12 cellular contexts compared by ENCODE assay signal in the genomic region with DNA sequence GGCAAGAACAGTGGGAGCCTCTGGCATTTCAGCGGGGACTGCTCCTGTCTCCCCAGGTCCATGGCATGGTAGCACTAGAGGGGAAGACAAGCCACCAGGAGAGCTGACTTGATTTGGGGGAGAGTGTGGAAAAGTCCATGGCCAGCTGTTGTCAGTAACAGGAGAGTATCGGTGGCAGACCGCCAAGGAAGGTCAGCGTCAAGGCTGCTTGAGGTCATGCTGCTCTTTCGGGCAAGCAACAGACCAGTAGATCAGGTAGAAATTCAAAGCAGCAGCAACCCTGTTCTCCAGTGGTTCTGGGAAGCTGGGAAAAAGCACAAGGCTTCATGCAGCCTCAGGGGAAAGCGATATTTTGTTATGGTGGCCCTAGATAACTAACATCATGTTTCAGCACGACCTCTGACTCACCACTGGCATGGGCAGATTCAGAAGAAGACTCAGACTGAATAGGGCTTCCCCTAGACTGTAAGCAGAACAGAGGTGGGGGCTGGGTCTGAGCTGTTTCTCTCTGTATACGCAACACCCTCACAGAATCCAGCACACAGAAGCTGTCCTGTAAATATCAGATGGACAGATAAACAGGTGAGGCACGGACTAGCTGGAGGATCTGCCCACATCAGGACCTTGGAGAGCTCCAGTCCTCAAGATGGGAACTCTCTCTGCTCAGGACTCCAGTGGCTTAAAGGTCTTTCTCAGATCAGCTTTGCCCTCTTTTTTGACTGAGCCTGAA. TPM values are rescaled to one million over a fixed set of nuclear protein-coding genes. Genes with fewer than 3 reads are reported as not detected.
DNase-seq lines count a peak whose midpoint lies in the region; ATAC-seq and TF ChIP-seq lines count a peak whose summit lies in the region.
"Had no signal": no experiment of that assay in that cellular context is flagged by ENCODE, and none has a peak within 500 bp of the region (broad histone marks: within the 10 kb centered on the region; RNA-seq: fewer than 3 reads in every experiment).

No MANE protein-coding gene starts in this region.

- peaks cover 42% of the 10 kb centered on the region for H3K27me3 ChIP-seq in hepatocyte

- H3K36me3 Mint-ChIP-seq in natural killer cell treated with Interleukin-12 subunit alpha and Interleukin-12 subunit beta and Interleukin-15 and Interleukin-18, amount 100 ng/mL, for 72 hours = no peaks in the 10 kb centered on the region
- H3K36me3 Mint-ChIP-seq: activated naive CD8-positive, alpha-beta T cell had no signal

- H3K27ac ChIP-seq in SK-N-MC (no peak overlapping the region), hepatocyte (no peak overlapping the region)
- H3K27ac ChIP-seq: prostate gland, SJSA1 had no signal

- WGBS in hepatocyte (ENCODE audit: low lambda C conversion rate, missing lambda C conversion rate) = 76% methylated on average over 9 of the region's 9 CpGs

- H3K4me3 Mint-ChIP-seq in natural killer cell treated with Interleukin-12 subunit alpha and Interleukin-12 subunit beta and Interleukin-15 and Interleukin-18, amount 100 ng/mL, for 72 hours = no peak overlapping the region
- H3K4me3 Mint-ChIP-seq: activated naive CD8-positive, alpha-beta T cell had no signal

- no peaks in the 10 kb centered on the region for H4K20me1 ChIP-seq in hepatocyte (ENCODE audit: insufficient read depth, poor library complexity, severe bottlenecking)

- H3K4me3 ChIP-seq in SK-N-MC (no peak overlapping the region), hepatocyte (no peak overlapping the region)
- H3K4me3 ChIP-seq: prostate gland, SJSA1 had no signal

- no peak for TF ChIP-seq CTCF in hepatocyte (IDR thresholded peaks at IDR 0.05; ENCODE audit: poor library complexity)

- no peak overlapping the region for H2AFZ ChIP-seq in hepatocyte

- no peaks in the 10 kb centered on the region for H3K79me2 ChIP-seq in hepatocyte

- H3K4me2 ChIP-seq in hepatocyte = no peak overlapping the region

- no peaks in the 10 kb centered on the region for H3K4me1 ChIP-seq in hepatocyte (ENCODE audit: insufficient read depth)
- H3K4me1 ChIP-seq: prostate gland, SJSA1 had no signal

- H3K4me1 Mint-ChIP-seq in natural killer cell treated with Interleukin-12 subunit alpha and Interleukin-12 subunit beta and Interleukin-15 and Interleukin-18, amount 100 ng/mL, for 72 hours (ENCODE audit: low read depth in 2 of 2) = peaks cover 0 to 3% of the 10 kb centered on the region in 2 donors

- no peaks in the 10 kb centered on the region for H3K36me3 ChIP-seq in SK-N-MC (ENCODE audit: insufficient read depth, low read length)
- no peaks in the 10 kb centered on the region for H3K36me3 ChIP-seq in hepatocyte (replicated peaks; ENCODE audit: insufficient read depth, low read depth)
- H3K36me3 ChIP-seq: prostate gland, SJSA1 had no signal

- no peaks in the 10 kb centered on the region for H3K9me2 ChIP-seq in hepatocyte (replicated peaks; ENCODE audit: insufficient read depth)

- H3K27me3 Mint-ChIP-seq in natural killer cell treated with Interleukin-12 subunit alpha and Interleukin-12 subunit beta and Interleukin-15 and Interleukin-18, amount 100 ng/mL, for 72 hours = peaks cover 24 to 27% of the 10 kb centered on the region in 2 donors

- peak; percentile 45 for DNase-seq in Caki2 (ENCODE audit: low read depth)
- DNase-seq in HPDE6-E6E7 (ENCODE audit: extremely low spot score) = peak; percentile 35
- peak; percentile 34 for DNase-seq in SK-N-MC (ENCODE audit: low read depth, low spot score)
- DNase-seq in hepatocyte (ENCODE audit: low spot score) = peak; percentile 66
- no peak for DNase-seq in natural killer cell treated with Interleukin-12 subunit alpha and Interleukin-12 subunit beta and Interleukin-15 and Interleukin-18, amount 100 ng/mL, for 72 hours (ENCODE audit: low spot score)
- DNase-seq in NCI-H526 (lab: John Stamatoyannopoulos, UW) = no peak
- DNase-seq: stimulated activated CD8-positive, alpha-beta memory T cell treated with anti-CD3 and anti-CD28 coated beads, Interleukin-4, amount 100 ng/mL, for 48 hours had no signal

- H3K9me3 ChIP-seq in SK-N-MC (ENCODE audit: low read depth, low read length) (no peaks in the 10 kb centered on the region), hepatocyte (ENCODE audit: low read depth) (no peaks in the 10 kb centered on the region)
- H3K9me3 ChIP-seq: prostate gland, SJSA1 had no signal

- no peak overlapping the region for H3K27ac Mint-ChIP-seq in natural killer cell treated with Interleukin-12 subunit alpha and Interleukin-12 subunit beta and Interleukin-15 and Interleukin-18, amount 100 ng/mL, for 72 hours
- H3K27ac Mint-ChIP-seq: activated naive CD8-positive, alpha-beta T cell had no signal

- no peaks in the 10 kb centered on the region for H3K9me3 Mint-ChIP-seq in natural killer cell treated with Interleukin-12 subunit alpha and Interleukin-12 subunit beta and Interleukin-15 and Interleukin-18, amount 100 ng/mL, for 72 hours

- no peak overlapping the region for H3K9ac ChIP-seq in SK-N-MC (ENCODE audit: insufficient read length)

- ATAC-seq in GM21526 (IDR thresholded peaks at IDR 0.05; ENCODE audit: low FRiP score, unreplicated experiment) (no peak), GM19023 (IDR thresholded peaks at IDR 0.05; ENCODE audit: unreplicated experiment) (no peak)
- no peak for ATAC-seq in natural killer cell treated with Interleukin-12 subunit alpha and Interleukin-12 subunit beta and Interleukin-15 and Interleukin-18, amount 100 ng/mL, for 72 hours

- in situ Hi-C loops in Caki2 (cut with HindIII; ENCODE audit: low pct_unique_long_range_greater_than_20kb, low sequenced_read_pairs) = no loop called here

RNA-seq across cellular contexts. Expression of a gene that starts 35.2 kb away (rescaled TPM):
- total RNA-seq in Caki2 (2014; rRNA removed; shearing (Covaris generic); ENCODE audit: low replicate concordance) = not detected in 2 replicates
- total RNA-seq in hepatocyte = 3.5 and 4.0 TPM in 2 replicates
- 3.6 and 6.7 TPM in 2 replicates for polyA plus RNA-seq in hepatocyte
- total RNA-seq in natural killer cell treated with Interleukin-12 subunit alpha and Interleukin-12 subunit beta and Interleukin-15 and Interleukin-18, amount 100 ng/mL, for 72 hours = not detected

Comparison
In these comparisons a context has a peak if more than half of its experiments do, and no peak if none do; other contexts are left out.
1. DNase-seq: peak in Caki2 (single experiment), HPDE6-E6E7 (single experiment), SK-N-MC (single experiment) and hepatocyte (single experiment); none in natural killer cell treated with Interleukin-12 subunit alpha and Interleukin-12 subunit beta and Interleukin-15 and Interleukin-18, amount 100 ng/mL, for 72 hours (single experiment) and NCI-H526 (0 of 2).